In the genomic region with DNA sequence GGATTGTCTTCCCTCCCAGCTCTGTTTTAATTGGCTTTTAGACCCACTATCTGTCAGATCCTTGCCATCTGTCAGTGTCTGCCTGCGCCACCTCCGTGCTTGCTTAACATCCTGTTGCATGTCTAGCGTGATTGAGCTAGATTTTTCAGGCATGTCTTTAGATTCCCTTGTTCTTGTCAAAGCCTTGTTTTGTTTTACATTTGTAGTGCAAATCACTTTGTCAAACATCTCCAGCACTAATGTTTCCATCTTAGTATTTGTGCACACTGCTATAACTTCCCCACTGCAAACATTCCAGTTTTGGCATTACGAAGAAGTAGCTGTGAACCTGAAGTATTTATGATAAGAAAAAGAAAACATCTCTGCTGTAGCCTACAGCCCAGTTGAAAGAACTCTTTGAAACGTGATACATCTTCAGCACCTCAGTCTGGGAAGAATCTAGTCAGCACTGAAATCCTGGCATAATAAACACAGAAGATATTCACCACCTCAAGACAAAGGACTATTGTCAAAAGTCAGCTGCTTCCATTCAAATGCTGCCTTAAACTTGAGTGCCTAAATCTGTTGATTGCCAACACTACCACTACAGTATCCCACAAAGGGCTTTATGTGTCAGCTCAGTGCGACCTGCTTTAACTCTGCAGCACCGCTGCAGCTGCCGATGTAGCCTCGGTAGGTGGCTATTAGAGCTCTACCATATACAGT, we compare ENCODE assay signal across 7 cellular contexts.
DNase-seq lines count a peak whose midpoint lies in the region; ATAC-seq and TF ChIP-seq lines count a peak whose summit lies in the region.

No MANE protein-coding gene starts in this region.

- H2AFZ ChIP-seq in hepatocyte: no peak overlapping the region

- H3K27ac Mint-ChIP-seq in CD4-positive, alpha-beta T cell: no peak overlapping the region

- H3K4me3 Mint-ChIP-seq in CD4-positive, alpha-beta T cell: no peak overlapping the region

- CTCF ChIA-PET in CD4-positive, alpha-beta T cell (lab: Charles Lee): no interaction called here

- H3K27me3 Mint-ChIP-seq in CD4-positive, alpha-beta T cell: no peaks in the 10 kb centered on the region

- H3K4me1 Mint-ChIP-seq in CD4-positive, alpha-beta T cell (ENCODE audit: low read depth): peaks cover 25% of the 10 kb centered on the region

- POLR2A ChIA-PET in CD4-positive, alpha-beta T cell (lab: Charles Lee): no interaction called here

- no peak for TF ChIP-seq EP300 in suprapubic skin (IDR thresholded peaks at IDR 0.05)

- H3K9me3 Mint-ChIP-seq in CD4-positive, alpha-beta T cell: no peaks in the 10 kb centered on the region

- no peaks in the 10 kb centered on the region for H3K36me3 Mint-ChIP-seq in CD4-positive, alpha-beta T cell (ENCODE audit: low read depth)

- H3K4me3 ChIP-seq in hepatocyte (no peak overlapping the region), suprapubic skin (no peak overlapping the region)

- H3K36me3 ChIP-seq in hepatocyte (replicated peaks; ENCODE audit: insufficient read depth, low read depth) (no peaks in the 10 kb centered on the region), suprapubic skin (peaks cover 10% of the 10 kb centered on the region)

- H3K27me3 ChIP-seq in hepatocyte: no peaks in the 10 kb centered on the region
- no peaks in the 10 kb centered on the region for H3K27me3 ChIP-seq in suprapubic skin
- no peaks in the 10 kb centered on the region for H3K27me3 ChIP-seq in CD4-positive, alpha-beta T cell (ENCODE audit: control insufficient read depth, insufficient read depth, low read length)

- no peak for TF ChIP-seq POLR2A in suprapubic skin (IDR thresholded peaks at IDR 0.05)

- no peak for TF ChIP-seq CTCF in hepatocyte (IDR thresholded peaks at IDR 0.05; ENCODE audit: poor library complexity)
- TF ChIP-seq CTCF in suprapubic skin (IDR thresholded peaks at IDR 0.05): no peak
- no peak for TF ChIP-seq CTCF in CD4-positive, alpha-beta T cell (IDR thresholded peaks at IDR 0.05)

- no peaks in the 10 kb centered on the region for H3K9me3 ChIP-seq in hepatocyte (ENCODE audit: low read depth)
- H3K9me3 ChIP-seq in suprapubic skin: no peaks in the 10 kb centered on the region
- no peaks in the 10 kb centered on the region for H3K9me3 ChIP-seq in CD4-positive, alpha-beta T cell (ENCODE audit: control insufficient read depth, low read length)

- no peaks in the 10 kb centered on the region for H4K20me1 ChIP-seq in hepatocyte (ENCODE audit: insufficient read depth, poor library complexity, severe bottlenecking)

- DNase-seq in M059J (ENCODE audit: low read depth) (peak; percentile 34), UCSD-AML1 (lab: John Stamatoyannopoulos, UW; ENCODE audit: unreplicated experiment) (peak; percentile 20), hepatocyte (ENCODE audit: low spot score) (no peak), suprapubic skin (ENCODE audit: low spot score in 2 of 2) (no peak), activated gamma-delta T cell treated with Interleukin-2 at 50 U/mL for 16 hours (no peak), 8988T (no peak)
- no peak for DNase-seq in CD4-positive, alpha-beta T cell

- H3K4me1 ChIP-seq in hepatocyte (ENCODE audit: insufficient read depth) (peaks cover 32% of the 10 kb centered on the region), suprapubic skin (peaks cover 29% of the 10 kb centered on the region)

- WGBS in hepatocyte (ENCODE audit: low lambda C conversion rate, missing lambda C conversion rate): 34% methylated on average over 9 of the region's 9 CpGs
- WGBS in suprapubic skin: 48% methylated on average over 9 of the region's 9 CpGs

- no peak for ATAC-seq in CD4-positive, alpha-beta T cell (ENCODE audit: poor library complexity)

- H3K9me2 ChIP-seq in hepatocyte (replicated peaks; ENCODE audit: insufficient read depth): no peaks in the 10 kb centered on the region

- peak overlapping the region; percentile 0 for H3K4me2 ChIP-seq in hepatocyte

- H3K27ac ChIP-seq in hepatocyte: peak overlapping the region; percentile 2
- H3K27ac ChIP-seq in suprapubic skin: peak overlapping the region; percentile 64
- H3K27ac ChIP-seq in CD4-positive, alpha-beta T cell (ENCODE audit: low read depth, low read length): no peak overlapping the region

- H3K79me2 ChIP-seq in hepatocyte: peaks cover 3% of the 10 kb centered on the region

- intact Hi-C loops in CD4-positive, alpha-beta T cell (cut with DNase I, micrococcal nuclease): no loop called here

Comparison
In these comparisons a context has a peak if more than half of its experiments do, and no peak if none do; other contexts are left out.
1. DNase-seq: peak in M059J (single experiment) and UCSD-AML1 (single experiment); none in hepatocyte (single experiment), suprapubic skin (0 of 2), activated gamma-delta T cell treated with Interleukin-2 at 50 U/mL for 16 hours (single experiment), CD4-positive, alpha-beta T cell (0 of 10) and 8988T (single experiment).